15 cellular contexts compared by ENCODE assay signal in the genomic region with DNA sequence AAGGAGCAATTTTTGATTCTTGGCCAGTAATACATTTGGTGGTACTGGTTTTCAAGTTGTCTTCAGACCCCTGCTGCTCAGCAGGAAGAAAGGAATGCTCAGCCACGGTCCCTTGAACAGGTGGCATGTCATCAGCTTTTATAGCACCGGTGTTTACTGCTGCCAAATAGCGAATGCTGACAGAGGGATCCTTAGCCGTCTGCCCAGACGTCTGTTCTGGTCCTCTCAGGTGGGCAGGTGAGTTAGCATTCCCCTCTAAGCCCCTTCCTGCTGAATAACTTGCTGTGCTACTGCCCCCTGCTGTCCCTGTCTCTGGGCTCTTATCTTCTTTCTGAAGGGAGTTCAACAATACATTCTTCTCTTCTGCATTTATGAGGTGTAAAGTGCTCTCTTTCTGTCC. TPM values are rescaled to one million over a fixed set of nuclear protein-coding genes. Genes with fewer than 3 reads are reported as not detected.
A peak's percentile ranks its signal among the peaks of the same experiment; 100 is the strongest.
DNase-seq lines count a peak whose midpoint lies in the region; ATAC-seq, FAIRE-seq and TF ChIP-seq lines count a peak whose summit lies in the region.
"Had no signal": no experiment of that assay in that cellular context is flagged by ENCODE, and none has a peak within 500 bp of the region (broad histone marks: within the 10 kb centered on the region; RNA-seq: fewer than 3 reads in every experiment).

No MANE protein-coding gene starts in this region.

- POLR2A ChIA-PET in AG04450 (lab: Yijun Ruan, JAX), result no interaction called here
- POLR2A ChIA-PET in naive thymus-derived CD4-positive, alpha-beta T cell (lab: Charles Lee), result no interaction called here

- no peak overlapping the region for H3K4me2 ChIP-seq in astrocyte (ENCODE audit: low read length)

- DNase-seq in AG04450 (ENCODE audit: low read depth, low spot score) (no peak), astrocyte (ENCODE audit: low read depth) (no peak), kidney epithelial cell (ENCODE audit: low read depth) (peak; percentile 18), NCI-H524 treated with DMSO at 0.1 percent for 48 hours (lab: John Stamatoyannopoulos, UW) (no peak), NCI-H146 treated with DMSO at 0.1 percent for 48 hours (lab: John Stamatoyannopoulos, UW; ENCODE audit: unreplicated experiment) (no peak)
- DNase-seq in naive thymus-derived CD4-positive, alpha-beta T cell, result no peak
- DNase-seq: activated CD8-positive, alpha-beta memory T cell treated with anti-CD3 and anti-CD28 coated beads for 24 hours; amygdala; CD4-positive, alpha-beta memory T cell had no signal

- peaks cover 14% of the 10 kb centered on the region for H3K4me1 Mint-ChIP-seq in astrocyte (ENCODE audit: low read depth, unreplicated experiment)
- peaks cover 0 to 23% (median 0%) of the 10 kb centered on the region in 7 donors for H3K4me1 Mint-ChIP-seq in naive thymus-derived CD4-positive, alpha-beta T cell

- H3K27ac ChIP-seq in AG04450 (ENCODE audit: low read depth, low read length) (no peak overlapping the region), astrocyte (ENCODE audit: low read depth, low read length) (no peak overlapping the region)
- H3K27ac ChIP-seq in naive thymus-derived CD4-positive, alpha-beta T cell (ENCODE audit: low read depth, low read length), result no peak overlapping the region
- H3K27ac ChIP-seq: SJCRH30, skin epidermis, vagina had no signal

- H3K27me3 Mint-ChIP-seq in astrocyte (ENCODE audit: low read depth, unreplicated experiment), result no peaks in the 10 kb centered on the region
- H3K27me3 Mint-ChIP-seq in naive thymus-derived CD4-positive, alpha-beta T cell, result no peaks in the 10 kb centered on the region
- H3K27me3 Mint-ChIP-seq: CD4-positive, alpha-beta memory T cell; memory B cell had no signal

- no peaks in the 10 kb centered on the region for H3K9me3 Mint-ChIP-seq in astrocyte (ENCODE audit: unreplicated experiment)
- H3K9me3 Mint-ChIP-seq in naive thymus-derived CD4-positive, alpha-beta T cell, result peaks cover 0 to 5% (median 0%) of the 10 kb centered on the region in 11 donors
- H3K9me3 Mint-ChIP-seq: memory B cell had no signal

- H3K36me3 ChIP-seq in astrocyte (ENCODE audit: insufficient read depth, low read length) (peaks cover 35% of the 10 kb centered on the region), kidney epithelial cell (ENCODE audit: control insufficient read depth, insufficient read depth, low read length) (peaks cover 1% of the 10 kb centered on the region)
- peaks cover 16 to 72% (median 18%) of the 10 kb centered on the region in 3 experiments for H3K36me3 ChIP-seq in naive thymus-derived CD4-positive, alpha-beta T cell (ENCODE audit: control insufficient read depth in 2 of 3, insufficient read depth in 3 of 3, low read length in 3 of 3)

- intact Hi-C loops in naive thymus-derived CD4-positive, alpha-beta T cell (cut with micrococcal nuclease), result no loop called here

- no peak for ATAC-seq in naive thymus-derived CD4-positive, alpha-beta T cell
- no peak for ATAC-seq in HG02981 (IDR thresholded peaks at IDR 0.05; ENCODE audit: unreplicated experiment)

- H2AFZ ChIP-seq in astrocyte (ENCODE audit: low read depth, low read length), result no peak overlapping the region

- FAIRE-seq in astrocyte (lab: Jason Lieb, UNC), result no peak

- TF ChIP-seq CTCF in AG04450 (IDR thresholded peaks at IDR 0.05; ENCODE audit: low read depth, low read length), result peak; percentile 34; the same call in 1 of the 2 replicates
- 0 out of 2 replicates have a peak, but pooled peaks have one; percentile 9 for TF ChIP-seq CTCF in GM12874 (IDR thresholded peaks at IDR 0.05; ENCODE audit: insufficient read depth, low read depth, low read length)
- TF ChIP-seq CTCF in astrocyte (IDR thresholded peaks at IDR 0.05; ENCODE audit: insufficient read depth, low read depth, low read length), result peak; percentile 30
- peak; percentile 40 for TF ChIP-seq CTCF in kidney epithelial cell (IDR thresholded peaks at IDR 0.05; ENCODE audit: insufficient read depth, low read length, poor library complexity, severe bottlenecking)

- no peak overlapping the region for H3K4me3 Mint-ChIP-seq in astrocyte (ENCODE audit: unreplicated experiment)
- no peak overlapping the region for H3K4me3 Mint-ChIP-seq in naive thymus-derived CD4-positive, alpha-beta T cell
- H3K4me3 Mint-ChIP-seq: CD4-positive, alpha-beta memory T cell; memory B cell had no signal

- CTCF ChIA-PET in AG04450 (lab: Charles Lee), result no interaction called here
- CTCF ChIA-PET in naive thymus-derived CD4-positive, alpha-beta T cell (lab: Charles Lee), result interaction anchor here (0.7 kb wide), 1 partner anchor 132 kb away, joined by 3 read pairs; no protein-coding TSS in a partner anchor

- no peaks in the 10 kb centered on the region for H3K27me3 ChIP-seq in AG04450 (ENCODE audit: control insufficient read depth, insufficient read depth, low read length)
- no peaks in the 10 kb centered on the region for H3K27me3 ChIP-seq in astrocyte (ENCODE audit: insufficient read depth, low read length)
- H3K27me3 ChIP-seq in kidney epithelial cell (ENCODE audit: control insufficient read depth, insufficient read depth, low read length), result no peaks in the 10 kb centered on the region
- H3K27me3 ChIP-seq in naive thymus-derived CD4-positive, alpha-beta T cell (ENCODE audit: control insufficient read depth in 2 of 2, insufficient read depth in 2 of 2, low read length in 2 of 2), result no peaks in the 10 kb centered on the region
- H3K27me3 ChIP-seq: SJCRH30, vagina had no signal

- H3K36me3 Mint-ChIP-seq in astrocyte (ENCODE audit: low read depth, unreplicated experiment), result peaks cover 48% of the 10 kb centered on the region
- H3K36me3 Mint-ChIP-seq in naive thymus-derived CD4-positive, alpha-beta T cell, result peaks cover 40 to 80% (median 55%) of the 10 kb centered on the region in 5 donors

- H3K4me3 ChIP-seq in AG04450 (ENCODE audit: low read depth, low read length), result no peak overlapping the region
- no peak overlapping the region for H3K4me3 ChIP-seq in astrocyte (ENCODE audit: insufficient read depth, low read depth, low read length)
- no peak overlapping the region for H3K4me3 ChIP-seq in kidney epithelial cell (ENCODE audit: low read depth, low read length)
- no peak overlapping the region for H3K4me3 ChIP-seq in naive thymus-derived CD4-positive, alpha-beta T cell (ENCODE audit: low read length)
- H3K4me3 ChIP-seq: SJCRH30, skin epidermis, vagina had no signal

- H3K4me1 ChIP-seq in astrocyte (ENCODE audit: insufficient read depth, low read length), result no peaks in the 10 kb centered on the region
- no peaks in the 10 kb centered on the region for H3K4me1 ChIP-seq in naive thymus-derived CD4-positive, alpha-beta T cell (ENCODE audit: control insufficient read depth in 2 of 2, insufficient read depth in 2 of 2, low read length in 2 of 2)
- H3K4me1 ChIP-seq: SJCRH30, vagina had no signal

- H3K9me3 ChIP-seq in AG04450 (ENCODE audit: control insufficient read depth, insufficient read depth, low read length) (no peaks in the 10 kb centered on the region), astrocyte (ENCODE audit: insufficient read depth, low read depth, low read length) (no peaks in the 10 kb centered on the region)
- no peaks in the 10 kb centered on the region for H3K9me3 ChIP-seq in naive thymus-derived CD4-positive, alpha-beta T cell (ENCODE audit: control insufficient read depth in 2 of 3, low read length in 3 of 3)
- H3K9me3 ChIP-seq: SJCRH30, vagina had no signal

- peak overlapping the region; percentile 48 for H3K27ac Mint-ChIP-seq in astrocyte (ENCODE audit: unreplicated experiment)
- H3K27ac Mint-ChIP-seq in naive thymus-derived CD4-positive, alpha-beta T cell, result no peak overlapping the region
- H3K27ac Mint-ChIP-seq: memory B cell had no signal

- no peaks in the 10 kb centered on the region for H3K79me2 ChIP-seq in astrocyte (ENCODE audit: insufficient read depth, low read length)

- H4K20me1 ChIP-seq in astrocyte (ENCODE audit: insufficient read depth, low read length), result peaks cover 3% of the 10 kb centered on the region

- no peak overlapping the region for H3K9ac ChIP-seq in astrocyte (ENCODE audit: low read length)

RNA-seq across cellular contexts. Expression of a gene that starts 28.4 kb away (rescaled TPM):
- 17.9 and 23.1 TPM in 2 replicates for polyA plus RNA-seq in AG04450 (2011; rRNA removed)
- 25.3 and 38.5 TPM in 2 replicates for polyA minus RNA-seq in AG04450 (2011; rRNA and poly(A)+ RNA removed)
- total RNA-seq in astrocyte, result 41.6 and 47.2 TPM in 2 replicates
- total RNA-seq in kidney epithelial cell, result 28.7 and 35.2 TPM in 2 replicates
- 10 to 100 TPM; 44.5 to 76.7 (median 54.2) TPM for total RNA-seq in naive thymus-derived CD4-positive, alpha-beta T cell
- 1 to 10 TPM; 3.1 to 6.8 TPM for polyA plus RNA-seq in naive thymus-derived CD4-positive, alpha-beta T cell

RNA-seq across cellular contexts. Expression of a gene that starts 54.9 kb away (rescaled TPM):
- 0.04 TPM in 1 of 2 replicates, not detected in the other for polyA plus RNA-seq in AG04450 (2011; rRNA removed)
- polyA minus RNA-seq in AG04450 (2011; rRNA and poly(A)+ RNA removed), result not detected in 2 replicates
- total RNA-seq in astrocyte (5.2 and 5.9 TPM in 2 replicates), kidney epithelial cell (not detected in 2 replicates)
- not detected for total RNA-seq in naive thymus-derived CD4-positive, alpha-beta T cell
- polyA plus RNA-seq in naive thymus-derived CD4-positive, alpha-beta T cell, result not detected
- total RNA-seq: CD4-positive, alpha-beta memory T cell had no signal
- polyA plus RNA-seq: CD4-positive, alpha-beta memory T cell had no signal
